1 cellular context compared by ENCODE assay signal in the genomic region with DNA sequence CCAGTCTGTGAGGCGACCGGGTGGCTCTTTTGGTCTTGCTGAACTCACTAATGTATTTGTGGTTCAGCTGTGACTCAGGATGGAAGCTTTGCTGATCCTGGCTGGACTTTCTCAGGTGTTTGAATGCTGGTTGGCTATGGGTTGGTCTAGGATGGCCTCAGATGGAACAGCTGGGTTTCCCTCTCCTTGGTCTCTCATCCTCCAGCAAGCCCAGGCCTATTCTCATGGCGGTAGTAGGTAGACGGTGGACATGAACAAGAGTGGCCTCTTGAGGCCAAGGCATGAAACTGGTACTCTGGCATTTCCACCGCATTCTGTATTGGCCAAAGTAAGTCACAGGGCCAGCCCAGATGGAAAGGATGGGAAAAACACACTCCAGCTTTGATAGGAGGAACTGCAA.
TF ChIP-seq lines count a peak whose summit lies in the region.

No MANE protein-coding gene starts in this region.

TF ChIP-seq in HepG2, 621 proteins besides CTCF, POLR2A, EP300 and RAD21 (continued from another document):
- TF ChIP-seq, protein P1, sequence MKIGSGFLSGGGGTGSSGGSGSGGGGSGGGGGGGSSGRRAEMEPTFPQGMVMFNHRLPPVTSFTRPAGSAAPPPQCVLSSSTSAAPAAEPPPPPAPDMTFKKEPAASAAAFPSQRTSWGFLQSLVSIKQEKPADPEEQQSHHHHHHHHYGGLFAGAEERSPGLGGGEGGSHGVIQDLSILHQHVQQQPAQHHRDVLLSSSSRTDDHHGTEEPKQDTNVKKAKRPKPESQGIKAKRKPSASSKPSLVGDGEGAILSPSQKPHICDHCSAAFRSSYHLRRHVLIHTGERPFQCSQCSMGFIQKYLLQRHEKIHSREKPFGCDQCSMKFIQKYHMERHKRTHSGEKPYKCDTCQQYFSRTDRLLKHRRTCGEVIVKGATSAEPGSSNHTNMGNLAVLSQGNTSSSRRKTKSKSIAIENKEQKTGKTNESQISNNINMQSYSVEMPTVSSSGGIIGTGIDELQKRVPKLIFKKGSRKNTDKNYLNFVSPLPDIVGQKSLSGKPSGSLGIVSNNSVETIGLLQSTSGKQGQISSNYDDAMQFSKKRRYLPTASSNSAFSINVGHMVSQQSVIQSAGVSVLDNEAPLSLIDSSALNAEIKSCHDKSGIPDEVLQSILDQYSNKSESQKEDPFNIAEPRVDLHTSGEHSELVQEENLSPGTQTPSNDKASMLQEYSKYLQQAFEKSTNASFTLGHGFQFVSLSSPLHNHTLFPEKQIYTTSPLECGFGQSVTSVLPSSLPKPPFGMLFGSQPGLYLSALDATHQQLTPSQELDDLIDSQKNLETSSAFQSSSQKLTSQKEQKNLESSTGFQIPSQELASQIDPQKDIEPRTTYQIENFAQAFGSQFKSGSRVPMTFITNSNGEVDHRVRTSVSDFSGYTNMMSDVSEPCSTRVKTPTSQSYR (CRISPR knock-in tag; IDR thresholded peaks at IDR 0.05; ENCODE audit: borderline replicate concordance): no peak
- TF ChIP-seq, protein P2, sequence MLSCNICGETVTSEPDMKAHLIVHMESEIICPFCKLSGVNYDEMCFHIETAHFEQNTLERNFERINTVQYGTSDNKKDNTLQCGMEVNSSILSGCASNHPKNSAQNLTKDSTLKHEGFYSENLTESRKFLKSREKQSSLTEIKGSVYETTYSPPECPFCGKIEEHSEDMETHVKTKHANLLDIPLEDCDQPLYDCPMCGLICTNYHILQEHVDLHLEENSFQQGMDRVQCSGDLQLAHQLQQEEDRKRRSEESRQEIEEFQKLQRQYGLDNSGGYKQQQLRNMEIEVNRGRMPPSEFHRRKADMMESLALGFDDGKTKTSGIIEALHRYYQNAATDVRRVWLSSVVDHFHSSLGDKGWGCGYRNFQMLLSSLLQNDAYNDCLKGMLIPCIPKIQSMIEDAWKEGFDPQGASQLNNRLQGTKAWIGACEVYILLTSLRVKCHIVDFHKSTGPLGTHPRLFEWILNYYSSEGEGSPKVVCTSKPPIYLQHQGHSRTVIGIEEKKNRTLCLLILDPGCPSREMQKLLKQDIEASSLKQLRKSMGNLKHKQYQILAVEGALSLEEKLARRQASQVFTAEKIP (CRISPR knock-in tag; IDR thresholded peaks at IDR 0.05; ENCODE audit: borderline replicate concordance): no peak
- TF ChIP-seq ZNF644 (CRISPR knock-in tag; IDR thresholded peaks at IDR 0.05; ENCODE audit: low read depth): 0 out of 2 replicates have a peak, but pooled peaks have one; percentile 47
- TF ChIP-seq, protein P3, sequence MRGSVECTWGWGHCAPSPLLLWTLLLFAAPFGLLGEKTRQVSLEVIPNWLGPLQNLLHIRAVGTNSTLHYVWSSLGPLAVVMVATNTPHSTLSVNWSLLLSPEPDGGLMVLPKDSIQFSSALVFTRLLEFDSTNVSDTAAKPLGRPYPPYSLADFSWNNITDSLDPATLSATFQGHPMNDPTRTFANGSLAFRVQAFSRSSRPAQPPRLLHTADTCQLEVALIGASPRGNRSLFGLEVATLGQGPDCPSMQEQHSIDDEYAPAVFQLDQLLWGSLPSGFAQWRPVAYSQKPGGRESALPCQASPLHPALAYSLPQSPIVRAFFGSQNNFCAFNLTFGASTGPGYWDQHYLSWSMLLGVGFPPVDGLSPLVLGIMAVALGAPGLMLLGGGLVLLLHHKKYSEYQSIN (CRISPR knock-in tag; IDR thresholded peaks at IDR 0.05; ENCODE audit: borderline replicate concordance): no peak
- no peak for TF ChIP-seq CC2D1A (CRISPR knock-in tag; IDR thresholded peaks at IDR 0.05)
- TF ChIP-seq, protein P4, sequence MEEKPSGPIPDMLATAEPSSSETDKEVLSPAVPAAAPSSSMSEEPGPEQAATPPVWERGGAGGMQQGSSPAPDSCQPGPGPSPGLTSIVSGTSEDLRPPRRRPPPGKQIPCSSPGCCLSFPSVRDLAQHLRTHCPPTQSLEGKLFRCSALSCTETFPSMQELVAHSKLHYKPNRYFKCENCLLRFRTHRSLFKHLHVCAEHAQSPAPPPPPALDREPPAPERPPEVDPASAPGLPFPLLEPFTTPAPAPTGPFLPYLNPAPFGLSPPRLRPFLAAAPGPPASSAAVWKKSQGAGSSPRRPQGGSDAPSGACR (CRISPR knock-in tag; IDR thresholded peaks at IDR 0.05): no peak
- no peak for TF ChIP-seq ZBTB8A (CRISPR knock-in tag; IDR thresholded peaks at IDR 0.05; ENCODE audit: borderline replicate concordance, low read depth)
- no peak for TF ChIP-seq ZFP37 (CRISPR knock-in tag; IDR thresholded peaks at IDR 0.05; ENCODE audit: borderline replicate concordance)
- no peak for TF ChIP-seq HNRNPK (IDR thresholded peaks at IDR 0.05; ENCODE audit: low read depth, low read length, poor library complexity, severe bottlenecking)
